ENCODE assay signal across 19 cellular contexts in genomic region chr22:25002241-25002985, GRCh38. TPM values are rescaled to one million over a fixed set of nuclear protein-coding genes. Genes with fewer than 3 reads are reported as not detected.
A peak's percentile ranks its signal among the peaks of the same experiment; 100 is the strongest.
DNase-seq lines count a peak whose midpoint lies in the region; FAIRE-seq and TF ChIP-seq lines count a peak whose summit lies in the region.
"Had no signal": no experiment of that assay in that cellular context is flagged by ENCODE, and none has a peak within 500 bp of the region (broad histone marks: within the 10 kb centered on the region; RNA-seq: fewer than 3 reads in every experiment).

No MANE protein-coding gene starts in this region.

- H3K4me1 Mint-ChIP-seq in T-helper 1 cell treated with Interleukin-12 subunit alpha and Interleukin-12 subunit beta and Interleukin-4 antibody, amounts not matched to agents 30 μg/mL and 1 μg/mL, for 36 hours (ENCODE audit: low read depth): peaks cover 11% of the 10 kb centered on the region

- FAIRE-seq in kidney (lab: Jason Lieb, UNC): no peak
- FAIRE-seq: GM12891 had no signal

- 15% methylated on average over 1 of the region's 1 CpG for WGBS in liver

- H3K27me3 ChIP-seq in BLaER1: peaks cover 82% of the 10 kb centered on the region
- no peaks in the 10 kb centered on the region for H3K27me3 ChIP-seq in liver (ENCODE audit: control insufficient read depth in 4 of 4, insufficient read depth in 4 of 4, low read length in 3 of 4)
- H3K27me3 ChIP-seq: heart left ventricle had no signal

- peak overlapping the region; percentile 38 for H3K4me2 ChIP-seq in BLaER1

- no peak overlapping the region for H3K9ac ChIP-seq in BLaER1
- no peak overlapping the region for H3K9ac ChIP-seq in liver (ENCODE audit: low read depth in 1 of 2, low read length in 2 of 2)
- H3K9ac ChIP-seq in kidney (ENCODE audit: low read length in 2 of 2): no peak overlapping the region

- H3K27ac Mint-ChIP-seq in T-helper 1 cell treated with Interleukin-12 subunit alpha and Interleukin-12 subunit beta and Interleukin-4 antibody, amounts not matched to agents 30 μg/mL and 1 μg/mL, for 36 hours: peak overlapping the region; percentile 32
- H3K27ac Mint-ChIP-seq: activated naive CD8-positive, alpha-beta T cell treated with anti-CD3 and anti-CD28 coated beads, Interleukin-2, amount 50 U/mL, for 24 hours; natural killer cell treated with Interleukin-12 subunit alpha and Interleukin-12 subunit beta and Interleukin-15 and Interleukin-18, amount 100 ng/mL, for 72 hours had no signal

- TF ChIP-seq CTCF in liver (IDR thresholded peaks at IDR 0.05; ENCODE audit: low read depth, low read length, missing input control): no peak
- TF ChIP-seq CTCF in kidney (IDR thresholded peaks at IDR 0.05; ENCODE audit: borderline replicate concordance, extremely low read depth, insufficient read depth): no peak

- H3K4me1 ChIP-seq in BLaER1 (peaks cover 11% of the 10 kb centered on the region), liver (ENCODE audit: control insufficient read depth in 4 of 4, insufficient read depth in 4 of 4, low read length in 3 of 4) (peaks cover 4 to 12% (median 9%) of the 10 kb centered on the region in 4 donors), kidney (ENCODE audit: control insufficient read depth in 1 of 2, insufficient read depth in 1 of 2, low read depth in 1 of 2, low read length in 2 of 2) (peaks cover 0 to 2% of the 10 kb centered on the region in 2 donors)

- peaks cover 18% of the 10 kb centered on the region; the same call in 1 of the 2 replicates for H4K20me1 ChIP-seq in BLaER1

- H3K9me3 ChIP-seq in BLaER1 (peaks cover 6% of the 10 kb centered on the region; the same call in 1 of the 2 replicates), liver (ENCODE audit: control insufficient read depth in 4 of 4, low read length in 3 of 4) (no peaks in the 10 kb centered on the region), kidney (ENCODE audit: control insufficient read depth in 1 of 2, low read length in 2 of 2) (no peaks in the 10 kb centered on the region)
- H3K9me3 ChIP-seq: heart left ventricle, thoracic aorta had no signal

- peak; percentile 27 for DNase-seq in ELF-1 (ENCODE audit: low read depth, low spot score)
- DNase-seq in NCI-H1105 treated with DMSO at 0.1 percent for 48 hours (lab: John Stamatoyannopoulos, UW): no peak
- no peak for DNase-seq in NOMO-1 treated with DMSO at 0.1 percent for 48 hours (lab: John Stamatoyannopoulos, UW; ENCODE audit: unreplicated experiment)
- no peak for DNase-seq in kidney
- DNase-seq: activated naive CD8-positive, alpha-beta T cell treated with anti-CD3 and anti-CD28 coated beads, Interleukin-2, amount 50 U/mL, for 24 hours; C1 segment of cervical spinal cord; cerebellar nuclear complex; EL; heart left ventricle; stimulated activated CD8-positive, alpha-beta memory T cell treated with anti-CD3 and anti-CD28 coated beads, Interleukin-4, amount 100 ng/mL, for 48 hours had no signal

- H3K9me3 Mint-ChIP-seq in T-helper 1 cell treated with Interleukin-12 subunit alpha and Interleukin-12 subunit beta and Interleukin-4 antibody, amounts not matched to agents 30 μg/mL and 1 μg/mL, for 36 hours: peaks cover 22% of the 10 kb centered on the region
- H3K9me3 Mint-ChIP-seq: activated naive CD8-positive, alpha-beta T cell treated with anti-CD3 and anti-CD28 coated beads, Interleukin-2, amount 50 U/mL, for 24 hours; natural killer cell treated with Interleukin-12 subunit alpha and Interleukin-12 subunit beta and Interleukin-15 and Interleukin-18, amount 100 ng/mL, for 72 hours had no signal

- H3K4me3 ChIP-seq in BLaER1 (no peak overlapping the region), liver (ENCODE audit: low read depth in 1 of 3, low read length in 3 of 3) (no peak overlapping the region), kidney (ENCODE audit: low read length in 2 of 2) (no peak overlapping the region)
- H3K4me3 ChIP-seq: heart left ventricle, thoracic aorta had no signal

- H3K27ac ChIP-seq in BLaER1: no peak overlapping the region
- H3K27ac ChIP-seq in liver (ENCODE audit: low read depth in 1 of 2, low read length in 2 of 2): no peak overlapping the region
- no peak overlapping the region for H3K27ac ChIP-seq in kidney (ENCODE audit: low read depth in 2 of 2, low read length in 2 of 2)
- H3K27ac ChIP-seq: thoracic aorta, VCaP had no signal

- peak overlapping the region; percentile 60 for H3K4me3 Mint-ChIP-seq in T-helper 1 cell treated with Interleukin-12 subunit alpha and Interleukin-12 subunit beta and Interleukin-4 antibody, amounts not matched to agents 30 μg/mL and 1 μg/mL, for 36 hours
- H3K4me3 Mint-ChIP-seq: activated naive CD8-positive, alpha-beta T cell treated with anti-CD3 and anti-CD28 coated beads, Interleukin-2, amount 50 U/mL, for 24 hours; natural killer cell treated with Interleukin-12 subunit alpha and Interleukin-12 subunit beta and Interleukin-15 and Interleukin-18, amount 100 ng/mL, for 72 hours had no signal

- H3K27me3 Mint-ChIP-seq in T-helper 1 cell treated with Interleukin-12 subunit alpha and Interleukin-12 subunit beta and Interleukin-4 antibody, amounts not matched to agents 30 μg/mL and 1 μg/mL, for 36 hours (ENCODE audit: low read depth): peaks cover 15% of the 10 kb centered on the region
- H3K27me3 Mint-ChIP-seq: activated naive CD8-positive, alpha-beta T cell treated with anti-CD3 and anti-CD28 coated beads, Interleukin-2, amount 50 U/mL, for 24 hours had no signal

- no peaks in the 10 kb centered on the region for H3K36me3 ChIP-seq in BLaER1
- no peaks in the 10 kb centered on the region for H3K36me3 ChIP-seq in liver (ENCODE audit: control insufficient read depth in 4 of 4, insufficient read depth in 3 of 4, low read depth in 1 of 4, low read length in 3 of 4)
- H3K36me3 ChIP-seq in kidney (ENCODE audit: control insufficient read depth in 1 of 2, insufficient read depth in 2 of 2, low read length in 2 of 2): no peaks in the 10 kb centered on the region
- H3K36me3 ChIP-seq: heart left ventricle, thoracic aorta had no signal

- intact Hi-C loops in kidney (cut with DNase I): no loop called here

- peak in 1 of 2 donors; percentile 21 for TF ChIP-seq RAD21 in liver (IDR thresholded peaks at IDR 0.05)

- H3K36me3 Mint-ChIP-seq in T-helper 1 cell treated with Interleukin-12 subunit alpha and Interleukin-12 subunit beta and Interleukin-4 antibody, amounts not matched to agents 30 μg/mL and 1 μg/mL, for 36 hours (ENCODE audit: low read depth): peaks cover 11% of the 10 kb centered on the region
- H3K36me3 Mint-ChIP-seq: natural killer cell treated with Interleukin-12 subunit alpha and Interleukin-12 subunit beta and Interleukin-15 and Interleukin-18, amount 100 ng/mL, for 72 hours had no signal

TF ChIP-seq in liver, 16 proteins besides CTCF, POLR2A, EP300 and RAD21:
- TF ChIP-seq HNF4A (conservative IDR thresholded peaks at IDR 0.05) (peak; percentile 62 to 78), RXRA (IDR thresholded peaks at IDR 0.05) (peak; percentile 58 to 84), NR2F2 (IDR thresholded peaks at IDR 0.05) (no peak), SP1 (IDR thresholded peaks at IDR 0.05) (no peak)
- TF ChIP-seq, protein P1, sequence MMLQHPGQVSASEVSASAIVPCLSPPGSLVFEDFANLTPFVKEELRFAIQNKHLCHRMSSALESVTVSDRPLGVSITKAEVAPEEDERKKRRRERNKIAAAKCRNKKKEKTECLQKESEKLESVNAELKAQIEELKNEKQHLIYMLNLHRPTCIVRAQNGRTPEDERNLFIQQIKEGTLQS (IDR thresholded peaks at IDR 0.05): peak; percentile 74

RNA-seq across cellular contexts. Expression of gene KIAA1671, which starts 49.9 kb away (rescaled TPM):
- total RNA-seq in liver: 10 to 100 TPM; 10.7 to 35.9 TPM
- 10 to 100 TPM in 1 of 2 donors, 1 to 10 TPM in 1; 8.7 to 27.5 TPM for polyA plus RNA-seq in liver
- 65.2 TPM for total RNA-seq in kidney
- 7.3 TPM for polyA plus RNA-seq in kidney (ENCODE audit: insufficient read depth, low read depth, low replicate concordance)

RNA-seq across cellular contexts. Expression of gene LHFPL7, which starts 55.9 kb away (rescaled TPM):
- total RNA-seq in liver (not detected), kidney (not detected)
- polyA plus RNA-seq in liver (not detected), kidney (ENCODE audit: insufficient read depth, low read depth, low replicate concordance) (not detected)
- total RNA-seq: esophagus mucosa; heart left ventricle; natural killer cell treated with Interleukin-12 subunit alpha and Interleukin-12 subunit beta and Interleukin-15 and Interleukin-18, amount 100 ng/mL, for 72 hours; renal cortical epithelial cell; thoracic aorta had no signal
- polyA plus RNA-seq: heart left ventricle had no signal
